Comparison of ENCODE assay signal across 22 cellular contexts in genomic region chr2:26571316-26571715, GRCh38.
"Had no signal": no experiment of that assay in that cellular context is flagged by ENCODE, and none has a peak within 500 bp of the region (broad histone marks: within the 10 kb centered on the region; RNA-seq: fewer than 3 reads in every experiment).

No MANE protein-coding gene starts in this region.

- H3K36me3 Mint-ChIP-seq: activated naive CD4-positive, alpha-beta T cell treated with anti-CD3 and anti-CD28 coated beads, Interleukin-2, amount 10 ng/mL, durations not matched to agents 7 days and 5 days; brain; natural killer cell had no signal

- ATAC-seq: activated CD4-positive, CD25-positive, alpha-beta regulatory T cell treated with anti-CD3 and anti-CD28 coated beads, Interleukin-2, amount 50 U/mL, for 24 hours; natural killer cell; psoas muscle had no signal

- H3K4me3 Mint-ChIP-seq: activated CD4-positive, alpha-beta memory T cell treated with anti-CD3 and anti-CD28 coated beads, Interleukin-2, amount 10 ng/mL, durations not matched to agents 7 days and 5 days; activated CD4-positive, alpha-beta T cell treated with anti-CD3 and anti-CD28 coated beads, Interleukin-2, amount 10 ng/mL, durations not matched to agents 24 days and 14 days; activated naive CD4-positive, alpha-beta T cell treated with anti-CD3 and anti-CD28 coated beads, Interleukin-2, amount 10 ng/mL, durations not matched to agents 7 days and 5 days; brain; dendritic cell treated with granulocyte-macrophage colony-stimulating factor and Interleukin-4, amounts not matched to agents 40 ng/mL and 50 ng/mL, for 4 days; natural killer cell; stimulated activated naive CD8-positive, alpha-beta T cell treated with anti-CD3 and anti-CD28 coated beads, Interleukin-15, Interleukin-2, amounts not matched to agents 100 ng/mL and 50 ng/mL, for 24 hours; T-helper 2 cell treated with Interferon-gamma antibody and Interleukin-4, amounts not matched to agents 5 μg/mL and 100 μg/mL, for 36 hours had no signal

- H3K4me1 ChIP-seq: left ventricle myocardium inferior, psoas muscle, right atrium auricular region, thyroid gland had no signal

- H3K4me1 Mint-ChIP-seq: activated CD4-positive, alpha-beta memory T cell treated with anti-CD3 and anti-CD28 coated beads, Interleukin-2, amount 10 ng/mL, durations not matched to agents 7 days and 5 days; activated CD4-positive, alpha-beta T cell treated with anti-CD3 and anti-CD28 coated beads, Interleukin-2, amount 10 ng/mL, durations not matched to agents 24 days and 14 days; activated naive CD4-positive, alpha-beta T cell treated with anti-CD3 and anti-CD28 coated beads, Interleukin-2, amount 10 ng/mL, durations not matched to agents 7 days and 5 days; brain; natural killer cell had no signal

- H3K9me3 Mint-ChIP-seq: activated CD4-positive, alpha-beta memory T cell treated with anti-CD3 and anti-CD28 coated beads, Interleukin-2, amount 10 ng/mL, durations not matched to agents 7 days and 5 days; activated CD4-positive, alpha-beta T cell treated with anti-CD3 and anti-CD28 coated beads, Interleukin-2, amount 10 ng/mL, durations not matched to agents 24 days and 14 days; activated naive CD4-positive, alpha-beta T cell treated with anti-CD3 and anti-CD28 coated beads, Interleukin-2, amount 10 ng/mL, durations not matched to agents 7 days and 5 days; brain; dendritic cell treated with granulocyte-macrophage colony-stimulating factor and Interleukin-4, amounts not matched to agents 40 ng/mL and 50 ng/mL, for 4 days; natural killer cell; stimulated activated naive CD8-positive, alpha-beta T cell treated with anti-CD3 and anti-CD28 coated beads, Interleukin-15, Interleukin-2, amounts not matched to agents 100 ng/mL and 50 ng/mL, for 24 hours; T-helper 2 cell treated with Interferon-gamma antibody and Interleukin-4, amounts not matched to agents 5 μg/mL and 100 μg/mL, for 36 hours had no signal

- H3K4me3 ChIP-seq: left ventricle myocardium inferior, ovary, psoas muscle, right atrium auricular region, thyroid gland had no signal

- H3K27ac ChIP-seq: left ventricle myocardium inferior, ovary, psoas muscle, right atrium auricular region, thyroid gland, VCaP had no signal

- DNase-seq: activated CD4-positive, alpha-beta memory T cell treated with anti-CD3 and anti-CD28 coated beads, Interleukin-2, amount 10 ng/mL, durations not matched to agents 7 days and 5 days; activated CD4-positive, alpha-beta T cell treated with anti-CD3 and anti-CD28 coated beads, Interleukin-2, amount 10 ng/mL, durations not matched to agents 24 days and 14 days; activated effector memory CD4-positive, alpha-beta T cell treated with anti-CD3 and anti-CD28 coated beads, Interleukin-2, amount 50 U/mL, for 16 hours; anterior cingulate cortex; effector CD4-positive, alpha-beta T cell; erythroblast; foreskin fibroblast; left ventricle myocardium inferior; midbrain; natural killer cell; ovary; psoas muscle; stimulated activated CD4-positive, alpha-beta T cell treated with anti-CD3 and anti-CD28 coated beads, Interleukin-12 subunit alpha, Interleukin-12 subunit beta, amount 100 ng/mL, for 4 hours; thyroid gland had no signal

- H3K27ac Mint-ChIP-seq: activated CD4-positive, alpha-beta memory T cell treated with anti-CD3 and anti-CD28 coated beads, Interleukin-2, amount 10 ng/mL, durations not matched to agents 7 days and 5 days; activated CD4-positive, alpha-beta T cell treated with anti-CD3 and anti-CD28 coated beads, Interleukin-2, amount 10 ng/mL, durations not matched to agents 24 days and 14 days; activated naive CD4-positive, alpha-beta T cell treated with anti-CD3 and anti-CD28 coated beads, Interleukin-2, amount 10 ng/mL, durations not matched to agents 7 days and 5 days; brain; dendritic cell treated with granulocyte-macrophage colony-stimulating factor and Interleukin-4, amounts not matched to agents 40 ng/mL and 50 ng/mL, for 4 days; natural killer cell; stimulated activated naive CD8-positive, alpha-beta T cell treated with anti-CD3 and anti-CD28 coated beads, Interleukin-15, Interleukin-2, amounts not matched to agents 100 ng/mL and 50 ng/mL, for 24 hours; T-helper 2 cell treated with Interferon-gamma antibody and Interleukin-4, amounts not matched to agents 5 μg/mL and 100 μg/mL, for 36 hours had no signal

- H3K27me3 ChIP-seq: ovary, right atrium auricular region, thyroid gland had no signal

- H3K36me3 ChIP-seq: left ventricle myocardium inferior, ovary, right atrium auricular region, thyroid gland had no signal

- H3K9me3 ChIP-seq: left ventricle myocardium inferior, ovary, psoas muscle, right atrium auricular region, thyroid gland had no signal
